ENCODE assay signal across 23 cellular contexts in genomic region chr4:29559281-29559680, GRCh38.
"Had no signal": no experiment of that assay in that cellular context is flagged by ENCODE, and none has a peak within 500 bp of the region (broad histone marks: within the 10 kb centered on the region; RNA-seq: fewer than 3 reads in every experiment).

No MANE protein-coding gene starts in this region.

- DNase-seq: activated CD4-positive, alpha-beta T cell treated with anti-CD3 and anti-CD28 coated beads, Interleukin-2, amount 10 ng/mL, durations not matched to agents 24 days and 14 days; activated CD4-positive, alpha-beta T cell treated with anti-CD3 and anti-CD28 coated beads, Interleukin-2, amount 50 U/mL, for 48 hours; activated CD4-positive, CD25-positive, alpha-beta regulatory T cell treated with anti-CD3 and anti-CD28 coated beads, Interleukin-2, amount 50 U/mL, for 72 hours; activated CD8-positive, alpha-beta memory T cell treated with anti-CD3 and anti-CD28 coated beads, Interleukin-2, amount 10 ng/mL, durations not matched to agents 7 days and 5 days; activated effector memory CD4-positive, alpha-beta T cell treated with Interleukin-2 at 50 U/mL for 16 hours; activated naive CD4-positive, alpha-beta T cell; activated T-cell treated with anti-CD3 and anti-CD28 coated beads, Interleukin-2, amount 50 U/mL, for 24 hours; amniotic stem cell; body of pancreas; NCI-H1092; NCI-H1417 treated with DMSO at 0.1 percent for 48 hours; NCI-H1694; NCI-H2029; NCI-H2107; NCI-H510A treated with DMSO at 0.1 percent for 48 hours; NCI-H69; NK-92 treated with Interleukin-12 subunit alpha and Interleukin-12 subunit beta, amount 100 ng/mL, for 24 hours; SHP77 had no signal

- H3K4me1 Mint-ChIP-seq: activated CD4-positive, alpha-beta T cell treated with anti-CD3 and anti-CD28 coated beads, Interleukin-2, amount 10 ng/mL, durations not matched to agents 24 days and 14 days; activated CD8-positive, alpha-beta memory T cell treated with anti-CD3 and anti-CD28 coated beads, Interleukin-2, amount 10 ng/mL, durations not matched to agents 7 days and 5 days; activated naive CD4-positive, alpha-beta T cell treated with anti-CD3 and anti-CD28 coated beads, Interleukin-2, amount 50 U/mL, for 24 hours; central memory CD8-positive, alpha-beta T cell; WTC11 had no signal

- H3K27ac Mint-ChIP-seq: activated CD4-positive, alpha-beta T cell treated with anti-CD3 and anti-CD28 coated beads, Interleukin-2, amount 10 ng/mL, durations not matched to agents 24 days and 14 days; activated CD8-positive, alpha-beta memory T cell treated with anti-CD3 and anti-CD28 coated beads, Interleukin-2, amount 10 ng/mL, durations not matched to agents 7 days and 5 days; activated naive CD4-positive, alpha-beta T cell treated with anti-CD3 and anti-CD28 coated beads, Interleukin-2, amount 50 U/mL, for 24 hours; activated T-cell treated with anti-CD3 and anti-CD28 coated beads, Interleukin-2, amount 50 U/mL, for 24 hours; activated T-helper 1 cell treated with anti-CD3 and anti-CD28 coated beads, Interleukin-12 subunit alpha, Interleukin-12 subunit beta, Interleukin-2, Interleukin-4 antibody, amounts not matched to agents 30 ng/mL and 10 ng/mL and 1 ng/mL, durations not matched to agents 14 hours and 24 hours and 36 hours; T-helper 1 cell treated with Interleukin-12 subunit alpha and Interleukin-12 subunit beta and Interleukin-4 antibody, amounts not matched to agents 30 μg/mL and 1 μg/mL, for 36 hours; WTC11 had no signal

- H3K27me3 Mint-ChIP-seq: activated CD4-positive, alpha-beta T cell treated with anti-CD3 and anti-CD28 coated beads, Interleukin-2, amount 10 ng/mL, durations not matched to agents 24 days and 14 days; activated CD8-positive, alpha-beta memory T cell treated with anti-CD3 and anti-CD28 coated beads, Interleukin-2, amount 10 ng/mL, durations not matched to agents 7 days and 5 days; activated naive CD4-positive, alpha-beta T cell treated with anti-CD3 and anti-CD28 coated beads, Interleukin-2, amount 50 U/mL, for 24 hours; activated T-cell treated with anti-CD3 and anti-CD28 coated beads, Interleukin-2, amount 50 U/mL, for 24 hours; central memory CD8-positive, alpha-beta T cell had no signal

- H3K9me3 Mint-ChIP-seq: activated naive CD4-positive, alpha-beta T cell treated with anti-CD3 and anti-CD28 coated beads, Interleukin-2, amount 50 U/mL, for 24 hours had no signal

- H3K36me3 Mint-ChIP-seq: activated CD8-positive, alpha-beta memory T cell treated with anti-CD3 and anti-CD28 coated beads, Interleukin-2, amount 10 ng/mL, durations not matched to agents 7 days and 5 days; activated naive CD4-positive, alpha-beta T cell treated with anti-CD3 and anti-CD28 coated beads, Interleukin-2, amount 50 U/mL, for 24 hours; WTC11 had no signal

- H3K4me3 Mint-ChIP-seq: activated CD4-positive, alpha-beta T cell treated with anti-CD3 and anti-CD28 coated beads, Interleukin-2, amount 10 ng/mL, durations not matched to agents 24 days and 14 days; activated CD8-positive, alpha-beta memory T cell treated with anti-CD3 and anti-CD28 coated beads, Interleukin-2, amount 10 ng/mL, durations not matched to agents 7 days and 5 days; activated naive CD4-positive, alpha-beta T cell treated with anti-CD3 and anti-CD28 coated beads, Interleukin-2, amount 50 U/mL, for 24 hours; activated T-cell treated with anti-CD3 and anti-CD28 coated beads, Interleukin-2, amount 50 U/mL, for 24 hours; activated T-helper 1 cell treated with anti-CD3 and anti-CD28 coated beads, Interleukin-12 subunit alpha, Interleukin-12 subunit beta, Interleukin-2, Interleukin-4 antibody, amounts not matched to agents 30 ng/mL and 10 ng/mL and 1 ng/mL, durations not matched to agents 14 hours and 24 hours and 36 hours; central memory CD8-positive, alpha-beta T cell; T-helper 1 cell treated with Interleukin-12 subunit alpha and Interleukin-12 subunit beta and Interleukin-4 antibody, amounts not matched to agents 30 μg/mL and 1 μg/mL, for 36 hours; WTC11 had no signal
